Comparison of ENCODE assay signal across 3 cellular contexts in the genomic region with DNA sequence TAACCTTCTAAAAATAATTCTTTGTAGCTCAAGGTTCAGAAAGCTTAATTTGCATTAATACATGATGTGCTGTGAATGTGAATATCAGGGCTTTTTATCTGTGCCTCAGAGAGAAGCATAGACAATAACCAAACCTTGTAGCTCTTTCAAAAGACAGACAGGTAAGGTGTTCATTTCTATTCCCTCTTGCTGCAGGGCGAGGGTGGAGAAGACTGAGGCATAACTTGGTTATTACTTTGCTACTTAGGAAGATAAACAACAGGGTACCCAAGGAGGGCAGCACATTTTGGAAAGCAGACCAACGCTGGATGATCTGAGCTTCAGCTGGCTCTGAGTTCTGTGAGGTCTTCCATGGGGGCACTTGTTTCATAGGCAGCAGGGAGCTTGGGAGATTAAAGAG.
"Had no signal": no experiment of that assay in that cellular context is flagged by ENCODE, and none has a peak within 500 bp of the region (broad histone marks: within the 10 kb centered on the region; RNA-seq: fewer than 3 reads in every experiment).

No MANE protein-coding gene starts in this region.

- H3K4me3 ChIP-seq: GM12878 had no signal

- DNase-seq: GDM1, GF-D8 had no signal

- ATAC-seq: GM12878 had no signal
